12 cellular contexts compared by ENCODE assay signal in genomic region chr13:33218020-33218419, GRCh38.
DNase-seq lines count a peak whose midpoint lies in the region; ATAC-seq and TF ChIP-seq lines count a peak whose summit lies in the region.
"Had no signal": no experiment of that assay in that cellular context is flagged by ENCODE, and none has a peak within 500 bp of the region (broad histone marks: within the 10 kb centered on the region; RNA-seq: fewer than 3 reads in every experiment).

No MANE protein-coding gene starts in this region.

- H3K9me3 ChIP-seq in Caco-2 (no peaks in the 10 kb centered on the region), endodermal cell (ENCODE audit: control insufficient read depth, low read length) (no peaks in the 10 kb centered on the region), mucosa of descending colon (no peaks in the 10 kb centered on the region)
- H3K9me3 ChIP-seq: spleen had no signal

- peak overlapping the region; percentile 11; the same call in 1 of the 2 replicates for H3K4me3 ChIP-seq in Caco-2 (ENCODE audit: low read depth, low read length)
- no peak overlapping the region for H3K4me3 ChIP-seq in endodermal cell (ENCODE audit: low read length)
- no peak overlapping the region for H3K4me3 ChIP-seq in mucosa of descending colon
- H3K4me3 ChIP-seq: spleen had no signal

- H3K9me3 Mint-ChIP-seq in Caco-2 (ENCODE audit: unreplicated experiment) (no peaks in the 10 kb centered on the region), endodermal cell (no peaks in the 10 kb centered on the region)
- H3K9me3 Mint-ChIP-seq: activated naive CD8-positive, alpha-beta T cell treated with anti-CD3 and anti-CD28 coated beads, Interleukin-2, amount 50 U/mL, for 24 hours had no signal

- H3K4me1 Mint-ChIP-seq in Caco-2 (ENCODE audit: low read depth, unreplicated experiment) (peaks cover 53% of the 10 kb centered on the region), endodermal cell (peaks cover 32% of the 10 kb centered on the region)
- H3K4me1 Mint-ChIP-seq: activated naive CD8-positive, alpha-beta T cell treated with anti-CD3 and anti-CD28 coated beads, Interleukin-2, amount 50 U/mL, for 24 hours had no signal

- peak; percentile 96 for ATAC-seq in mucosa of descending colon
- no peak for ATAC-seq in GM21423 (IDR thresholded peaks at IDR 0.05; ENCODE audit: unreplicated experiment)
- ATAC-seq: activated naive CD8-positive, alpha-beta T cell treated with anti-CD3 and anti-CD28 coated beads, Interleukin-2, amount 50 U/mL, for 24 hours; naive thymus-derived CD4-positive, alpha-beta T cell had no signal

- H3K27ac Mint-ChIP-seq in Caco-2 (ENCODE audit: unreplicated experiment) (peak overlapping the region; percentile 91), endodermal cell (peak overlapping the region; percentile 58)
- H3K27ac Mint-ChIP-seq: activated naive CD8-positive, alpha-beta T cell treated with anti-CD3 and anti-CD28 coated beads, Interleukin-2, amount 50 U/mL, for 24 hours; naive thymus-derived CD4-positive, alpha-beta T cell had no signal

- H3K27ac ChIP-seq in endodermal cell (ENCODE audit: low read depth, low read length): no peak overlapping the region
- H3K27ac ChIP-seq: spleen had no signal

- BruUV-seq in Caco-2 (replicated peaks; lab: Mats Ljungman, UMichigan): no TSS peak

- DNase-seq in Caco-2: peak; percentile 88 to 93
- DNase-seq in NCI-H226: peak; percentile 63
- peak; percentile 51 for DNase-seq in endodermal cell
- DNase-seq in mucosa of descending colon: peak in 1 of 3 donors; percentile 42
- DNase-seq in NOMO-1 (lab: John Stamatoyannopoulos, UW; ENCODE audit: unreplicated experiment in 2 of 2): no peak
- DNase-seq in A172 (ENCODE audit: low spot score): no peak
- DNase-seq in DMS 273 (lab: John Stamatoyannopoulos, UW; ENCODE audit: unreplicated experiment): no peak
- DNase-seq: activated naive CD8-positive, alpha-beta T cell treated with anti-CD3 and anti-CD28 coated beads, Interleukin-2, amount 50 U/mL, for 24 hours; AML-193; naive thymus-derived CD4-positive, alpha-beta T cell; spleen had no signal

- H3K36me3 ChIP-seq in Caco-2 (ENCODE audit: control insufficient read depth, insufficient read depth, low read length): no peaks in the 10 kb centered on the region
- no peaks in the 10 kb centered on the region for H3K36me3 ChIP-seq in endodermal cell (ENCODE audit: control insufficient read depth, insufficient read depth, low read length)
- H3K36me3 ChIP-seq in mucosa of descending colon (ENCODE audit: low read depth): no peaks in the 10 kb centered on the region
- H3K36me3 ChIP-seq: spleen had no signal

- H3K27me3 ChIP-seq in Caco-2 (replicated peaks; ENCODE audit: control insufficient read depth, insufficient read depth, low read length): no peaks in the 10 kb centered on the region
- H3K27me3 ChIP-seq in endodermal cell (ENCODE audit: control insufficient read depth, insufficient read depth, low read length, poor library complexity, severe bottlenecking): no peaks in the 10 kb centered on the region
- H3K27me3 ChIP-seq: spleen had no signal

- WGBS in endodermal cell (ENCODE audit: insufficient coverage in 1 of 2, insufficient read length in 1 of 2), 2 experiments: 90 to 93% methylated on average over 1 to 4 of the region's 4 CpGs

- TF ChIP-seq CTCF in Caco-2 (IDR thresholded peaks at IDR 0.05; ENCODE audit: insufficient read depth in 1 of 2, low read depth in 1 of 2, low read length in 1 of 2, severe bottlenecking in 1 of 2, unreplicated experiment in 1 of 2) (no peak), endodermal cell (conservative IDR thresholded peaks at IDR 0.05) (no peak), mucosa of descending colon (IDR thresholded peaks at IDR 0.05) (no peak)

- H3K27me3 Mint-ChIP-seq in Caco-2 (ENCODE audit: insufficient read depth, unreplicated experiment): no peaks in the 10 kb centered on the region
- no peaks in the 10 kb centered on the region for H3K27me3 Mint-ChIP-seq in endodermal cell (ENCODE audit: insufficient read depth)
- H3K27me3 Mint-ChIP-seq: activated naive CD8-positive, alpha-beta T cell treated with anti-CD3 and anti-CD28 coated beads, Interleukin-2, amount 50 U/mL, for 24 hours had no signal

- no peak overlapping the region for H3K9ac ChIP-seq in endodermal cell (ENCODE audit: extremely low read depth, low read length, poor library complexity, severe bottlenecking)

- H3K4me3 Mint-ChIP-seq in Caco-2 (ENCODE audit: unreplicated experiment) (peak overlapping the region; percentile 59), endodermal cell (no peak overlapping the region)
- H3K4me3 Mint-ChIP-seq: activated naive CD8-positive, alpha-beta T cell treated with anti-CD3 and anti-CD28 coated beads, Interleukin-2, amount 50 U/mL, for 24 hours; naive thymus-derived CD4-positive, alpha-beta T cell had no signal

- peaks cover 57% of the 10 kb centered on the region for H3K4me1 ChIP-seq in Caco-2
- peaks cover 11% of the 10 kb centered on the region for H3K4me1 ChIP-seq in endodermal cell (ENCODE audit: control insufficient read depth, insufficient read depth, low read length)
- H3K4me1 ChIP-seq in mucosa of descending colon (ENCODE audit: low read depth): peaks cover 20% of the 10 kb centered on the region

- peaks cover 14% of the 10 kb centered on the region for H3K36me3 Mint-ChIP-seq in Caco-2 (ENCODE audit: insufficient read depth, unreplicated experiment)
- no peaks in the 10 kb centered on the region for H3K36me3 Mint-ChIP-seq in endodermal cell (ENCODE audit: low read depth)

- CTCF ChIA-PET in Caco-2 (lab: Charles Lee): interaction anchor here (1.0 to 1.4 kb wide), 4 partner anchors 11 to 325 kb away, joined by 3 to 5 read pairs (median 4); no protein-coding TSS in a partner anchor

- intact Hi-C loops in Caco-2 (cut with micrococcal nuclease; ENCODE audit: unreplicated experiment): loop anchor here (1.0 to 10.0 kb wide), 6 partner anchors 23 to 425 kb away; partner anchors contain the start of gene KL
- intact Hi-C loops in mucosa of descending colon (cut with DNase I, micrococcal nuclease): loop anchor here in 1 of 2 donors (10.0 kb wide), 1 partner anchor 507 kb away; no protein-coding TSS in a partner anchor

- POLR2A ChIA-PET in Caco-2 (lab: Charles Lee): interaction anchor here (0.6 to 1.5 kb wide), 6 partner anchors 10 to 325 kb away, joined by 3 to 8 read pairs (median 4); partner anchors contain the start of gene STARD13

Comparison
In these comparisons a context has a peak if more than half of its experiments do, and no peak if none do; other contexts are left out.
1. DNase-seq: peak in Caco-2 (2 of 2), NCI-H226 (single experiment) and endodermal cell (single experiment); none in NOMO-1 (0 of 2), A172 (single experiment) and DMS 273 (single experiment).